12 cellular contexts compared by ENCODE assay signal in genomic region chr6:35586542-35586941, GRCh38.
DNase-seq lines count a peak whose midpoint lies in the region; ATAC-seq and TF ChIP-seq lines count a peak whose summit lies in the region.
"Had no signal": no experiment of that assay in that cellular context is flagged by ENCODE, and none has a peak within 500 bp of the region (broad histone marks: within the 10 kb centered on the region; RNA-seq: fewer than 3 reads in every experiment).

No MANE protein-coding gene starts in this region.

- H3K36me3 Mint-ChIP-seq in T-helper 1 cell treated with Interleukin-12 subunit alpha and Interleukin-12 subunit beta and Interleukin-4 antibody, amounts not matched to agents 30 μg/mL and 1 μg/mL, for 36 hours (ENCODE audit: low read depth) = peaks cover 12% of the 10 kb centered on the region

- peaks cover 55 to 84% (median 69%) of the 10 kb centered on the region in 4 donors for H3K36me3 ChIP-seq in esophagus muscularis mucosa

- H3K9me3 Mint-ChIP-seq in T-helper 1 cell treated with Interleukin-12 subunit alpha and Interleukin-12 subunit beta and Interleukin-4 antibody, amounts not matched to agents 30 μg/mL and 1 μg/mL, for 36 hours = no peaks in the 10 kb centered on the region
- H3K9me3 Mint-ChIP-seq: activated T-helper 2 cell treated with anti-CD3 and anti-CD28 coated beads, Interferon-gamma antibody, Interleukin-2, Interleukin-4, amounts not matched to agents 10 μg/mL and 5 μg/mL and 100 μg/mL, durations not matched to agents 14 hours and 24 hours and 36 hours had no signal

- DNase-seq in T-helper 1 cell (no peak), esophagus muscularis mucosa (ENCODE audit: extremely low spot score) (no peak), substantia nigra (lab: John Stamatoyannopoulos, UW) (no peak)
- DNase-seq: MV-4-11, NCI-H526, Right ventricle myocardium superior had no signal

- no peak for TF ChIP-seq POLR2A in esophagus muscularis mucosa (IDR thresholded peaks at IDR 0.05; ENCODE audit: low read depth)

- TF ChIP-seq CTCF in esophagus muscularis mucosa (IDR thresholded peaks at IDR 0.05) = no peak

- peak overlapping the region; percentile 84 to 98 (median 87) for H3K27ac ChIP-seq in esophagus muscularis mucosa (replicated peaks in 1 of 4)
- H3K27ac ChIP-seq in substantia nigra (ENCODE audit: low read depth, low read length, poor library complexity, severe bottlenecking) = peak overlapping the region; percentile 13

- ATAC-seq in SK-N-SH treated with all-trans-retinoic acid at 6 μM for 48 hours (peak; percentile 35; the same call in 1 of the 3 replicates), GM19463 (IDR thresholded peaks at IDR 0.05; ENCODE audit: unreplicated experiment) (no peak), HG02759 (IDR thresholded peaks at IDR 0.05; ENCODE audit: unreplicated experiment) (no peak), HG02678 (IDR thresholded peaks at IDR 0.05; ENCODE audit: unreplicated experiment) (no peak)

- intact Hi-C loops in esophagus muscularis mucosa (cut with DNase I) = no loop called here

- H3K4me1 ChIP-seq in esophagus muscularis mucosa = peaks cover 55 to 100% (median 87%) of the 10 kb centered on the region in 4 donors

- H3K4me3 ChIP-seq in esophagus muscularis mucosa = no peak overlapping the region

- peak overlapping the region; percentile 57 for H3K27ac Mint-ChIP-seq in T-helper 1 cell treated with Interleukin-12 subunit alpha and Interleukin-12 subunit beta and Interleukin-4 antibody, amounts not matched to agents 30 μg/mL and 1 μg/mL, for 36 hours

- no peaks in the 10 kb centered on the region for H3K27me3 ChIP-seq in esophagus muscularis mucosa

- no peak for TF ChIP-seq EP300 in esophagus muscularis mucosa (IDR thresholded peaks at IDR 0.05)

- H3K4me3 Mint-ChIP-seq in T-helper 1 cell treated with Interleukin-12 subunit alpha and Interleukin-12 subunit beta and Interleukin-4 antibody, amounts not matched to agents 30 μg/mL and 1 μg/mL, for 36 hours = no peak overlapping the region

- no peaks in the 10 kb centered on the region for H3K27me3 Mint-ChIP-seq in T-helper 1 cell treated with Interleukin-12 subunit alpha and Interleukin-12 subunit beta and Interleukin-4 antibody, amounts not matched to agents 30 μg/mL and 1 μg/mL, for 36 hours (ENCODE audit: low read depth)

- no peaks in the 10 kb centered on the region for H3K9me3 ChIP-seq in esophagus muscularis mucosa

- H3K4me1 Mint-ChIP-seq in T-helper 1 cell treated with Interleukin-12 subunit alpha and Interleukin-12 subunit beta and Interleukin-4 antibody, amounts not matched to agents 30 μg/mL and 1 μg/mL, for 36 hours (ENCODE audit: low read depth) = peaks cover 35% of the 10 kb centered on the region

TF ChIP-seq in SK-N-SH treated with all-trans-retinoic acid at 6 μM for 48 hours, 23 proteins besides CTCF, POLR2A, EP300 and RAD21:
- TF ChIP-seq ZNF8 (CRISPR knock-in tag; IDR thresholded peaks at IDR 0.05) (no peak), TSHZ2 (CRISPR knock-in tag; IDR thresholded peaks at IDR 0.05) (no peak), ZC3H10 (CRISPR knock-in tag; IDR thresholded peaks at IDR 0.05) (no peak), RARB (CRISPR knock-in tag; IDR thresholded peaks at IDR 0.05) (no peak), CSDC2 (CRISPR knock-in tag; IDR thresholded peaks at IDR 0.05) (no peak), OSR1 (CRISPR knock-in tag; IDR thresholded peaks at IDR 0.05) (no peak), ZFP3 (CRISPR knock-in tag; IDR thresholded peaks at IDR 0.05) (no peak), ZNF70 (CRISPR knock-in tag; IDR thresholded peaks at IDR 0.05) (no peak)
